13 cellular contexts compared by ENCODE assay signal in genomic region chr13:74306496-74306895, GRCh38.
DNase-seq lines count a peak whose midpoint lies in the region; ATAC-seq and TF ChIP-seq lines count a peak whose summit lies in the region.
"Had no signal": no experiment of that assay in that cellular context is flagged by ENCODE, and none has a peak within 500 bp of the region (broad histone marks: within the 10 kb centered on the region; RNA-seq: fewer than 3 reads in every experiment).

No MANE protein-coding gene starts in this region.

- no peaks in the 10 kb centered on the region for H3K9me3 Mint-ChIP-seq in activated CD4-positive, alpha-beta T cell treated with anti-CD3 and anti-CD28 coated beads for 36 hours (ENCODE audit: low read depth)
- peaks cover 0 to 4% (median 0%) of the 10 kb centered on the region in 5 experiments for H3K9me3 Mint-ChIP-seq in brain
- H3K9me3 Mint-ChIP-seq in nephron progenitor cell: no peaks in the 10 kb centered on the region

- intact Hi-C loops in activated CD4-positive, alpha-beta T cell treated with anti-CD3 and anti-CD28 coated beads for 36 hours (cut with DNase I, micrococcal nuclease): no loop called here

- peaks cover 4% of the 10 kb centered on the region for H3K4me1 Mint-ChIP-seq in activated CD4-positive, alpha-beta T cell treated with anti-CD3 and anti-CD28 coated beads for 36 hours
- H3K4me1 Mint-ChIP-seq in brain (peaks cover 40% of the 10 kb centered on the region), nephron progenitor cell (peaks cover 29% of the 10 kb centered on the region)
- H3K4me1 Mint-ChIP-seq: B cell had no signal

- peak; percentile 47 for ATAC-seq in activated CD4-positive, alpha-beta T cell treated with anti-CD3 and anti-CD28 coated beads for 36 hours
- ATAC-seq: Panc1 had no signal

- no peak for DNase-seq in activated CD4-positive, alpha-beta T cell treated with anti-CD3 and anti-CD28 coated beads for 36 hours
- DNase-seq in activated CD4-positive, alpha-beta T cell treated with anti-CD3 and anti-CD28 coated beads for 4 hours: no peak
- DNase-seq in NCI-H1417 (lab: John Stamatoyannopoulos, UW) (peak in 2 of 3 experiments; percentile 35 to 85), nephron progenitor cell (no peak), NCI-H226 (no peak), NCI-H2196 (lab: John Stamatoyannopoulos, UW; ENCODE audit: unreplicated experiment) (no peak)
- DNase-seq in stimulated activated naive CD4-positive, alpha-beta T cell treated with Interleukin-2 at 50 U/mL for 16 hours (lab: John Stamatoyannopoulos, UW): no peak
- DNase-seq: activated effector memory CD4-positive, alpha-beta T cell treated with anti-CD3 and anti-CD28 coated beads, Interleukin-2, amount 50 U/mL, for 16 hours; Karpas-422; stimulated activated CD4-positive, alpha-beta T cell treated with anti-CD3 and anti-CD28 coated beads, Interleukin-1b, Interleukin-23, amount 100 ng/mL, for 48 hours had no signal

- no peaks in the 10 kb centered on the region for H3K27me3 Mint-ChIP-seq in activated CD4-positive, alpha-beta T cell treated with anti-CD3 and anti-CD28 coated beads for 36 hours
- no peaks in the 10 kb centered on the region for H3K27me3 Mint-ChIP-seq in brain
- no peaks in the 10 kb centered on the region for H3K27me3 Mint-ChIP-seq in nephron progenitor cell (ENCODE audit: low read depth, poor library complexity)

- H3K4me3 Mint-ChIP-seq in activated CD4-positive, alpha-beta T cell treated with anti-CD3 and anti-CD28 coated beads for 36 hours: no peak overlapping the region
- H3K4me3 Mint-ChIP-seq in brain: peak overlapping the region in 3 of 5 experiments; percentile 10 to 73 (median 20)
- H3K4me3 Mint-ChIP-seq in nephron progenitor cell: no peak overlapping the region
- H3K4me3 Mint-ChIP-seq: B cell had no signal

- no peak overlapping the region for H3K27ac Mint-ChIP-seq in activated CD4-positive, alpha-beta T cell treated with anti-CD3 and anti-CD28 coated beads for 36 hours
- H3K27ac Mint-ChIP-seq in brain (peak overlapping the region in 4 of 5 experiments; percentile 9 to 70 (median 34)), nephron progenitor cell (peak overlapping the region; percentile 76)
- H3K27ac Mint-ChIP-seq: B cell had no signal

- CTCF ChIA-PET in activated CD4-positive, alpha-beta T cell treated with anti-CD3 and anti-CD28 coated beads for 36 hours (lab: Charles Lee): interaction anchor here (0.7 to 1.8 kb wide), 4 partner anchors 12 to 550 kb away, joined by 3 to 6 read pairs (median 4); no protein-coding TSS in a partner anchor

- POLR2A ChIA-PET in activated CD4-positive, alpha-beta T cell treated with anti-CD3 and anti-CD28 coated beads for 36 hours (lab: Charles Lee): interaction anchor here (0.7 kb wide), 1 partner anchor 76 kb away, joined by 3 read pairs; no protein-coding TSS in a partner anchor

- H3K36me3 Mint-ChIP-seq in activated CD4-positive, alpha-beta T cell treated with anti-CD3 and anti-CD28 coated beads for 36 hours (ENCODE audit: low read depth): no peaks in the 10 kb centered on the region
- no peaks in the 10 kb centered on the region for H3K36me3 Mint-ChIP-seq in brain
- no peaks in the 10 kb centered on the region for H3K36me3 Mint-ChIP-seq in nephron progenitor cell (ENCODE audit: low read depth)

- TF ChIP-seq CTCF in brain (conservative IDR thresholded peaks at IDR 0.05) (no peak), nephron progenitor cell (IDR thresholded peaks at IDR 0.05) (no peak)

Comparison
In these comparisons a context has a peak if more than half of its experiments do, and no peak if none do; other contexts are left out.
1. DNase-seq: peak in NCI-H1417 (2 of 3); none in activated CD4-positive, alpha-beta T cell treated with anti-CD3 and anti-CD28 coated beads for 36 hours (single experiment), activated CD4-positive, alpha-beta T cell treated with anti-CD3 and anti-CD28 coated beads for 4 hours (0 of 2), nephron progenitor cell (single experiment), stimulated activated naive CD4-positive, alpha-beta T cell treated with Interleukin-2 at 50 U/mL for 16 hours (single experiment), NCI-H226 (single experiment) and NCI-H2196 (single experiment).
2. H3K4me3 Mint-ChIP-seq: peak in brain (3 of 5); none in activated CD4-positive, alpha-beta T cell treated with anti-CD3 and anti-CD28 coated beads for 36 hours (single experiment) and nephron progenitor cell (single experiment).